In genomic region chr2:230220347-230220969, GRCh38 we compare ENCODE assay signal across 8 cellular contexts. TPM values are rescaled to one million over a fixed set of nuclear protein-coding genes. Genes with fewer than 3 reads are reported as not detected.
DNase-seq lines count a peak whose midpoint lies in the region; ATAC-seq and TF ChIP-seq lines count a peak whose summit lies in the region.

No MANE protein-coding gene starts in this region.

- no peaks in the 10 kb centered on the region for H3K9me3 ChIP-seq in SJCRH30 (replicated peaks)
- H3K9me3 ChIP-seq in esophagus squamous epithelium: no peaks in the 10 kb centered on the region
- H3K9me3 ChIP-seq in WERI-Rb-1 (ENCODE audit: severe bottlenecking): no peaks in the 10 kb centered on the region

- no peak for ATAC-seq in HG02970 (IDR thresholded peaks at IDR 0.05; ENCODE audit: low FRiP score, unreplicated experiment)

- DNase-seq in GM03348 (ENCODE audit: low spot score): peak; percentile 14
- DNase-seq in SJCRH30: no peak
- no peak for DNase-seq in esophagus squamous epithelium (lab: John Stamatoyannopoulos, UW)
- DNase-seq in NCI-H2227 treated with DMSO at 0.1 percent for 48 hours (lab: John Stamatoyannopoulos, UW): no peak
- no peak for DNase-seq in G401 (ENCODE audit: low spot score)
- DNase-seq in WERI-Rb-1: no peak

- in situ Hi-C loops in G401 (cut with HindIII; ENCODE audit: low sequenced_read_pairs): no loop called here

- WGBS in esophagus squamous epithelium, 2 donors: 100% methylated on average over 1 of the region's 1 CpG

- intact Hi-C loops in esophagus squamous epithelium (cut with DNase I): loop anchor here (10.0 kb wide), 1 partner anchor 194 kb away; the partner anchor contains the start of gene SP100

- H3K4me1 ChIP-seq in SJCRH30: no peaks in the 10 kb centered on the region
- H3K4me1 ChIP-seq in esophagus squamous epithelium: peaks cover 9 to 44% (median 11%) of the 10 kb centered on the region in 3 donors
- no peaks in the 10 kb centered on the region for H3K4me1 ChIP-seq in rectal smooth muscle tissue (ENCODE audit: control insufficient read depth, insufficient read depth, low read length)

- H3K27ac ChIP-seq in SJCRH30: no peak overlapping the region
- peak overlapping the region; percentile 80 to 91 (median 86) for H3K27ac ChIP-seq in esophagus squamous epithelium
- H3K27ac ChIP-seq in rectal smooth muscle tissue (ENCODE audit: low read depth, low read length): peak overlapping the region; percentile 79
- H3K27ac ChIP-seq in WERI-Rb-1: no peak overlapping the region

- TF ChIP-seq CTCF in esophagus squamous epithelium (IDR thresholded peaks at IDR 0.05): no peak
- no peak for TF ChIP-seq CTCF in WERI-Rb-1 (IDR thresholded peaks at IDR 0.05; ENCODE audit: low read depth, low read length)

- H3K27me3 ChIP-seq in SJCRH30 (peaks cover 8% of the 10 kb centered on the region; the same call in 1 of the 2 replicates), esophagus squamous epithelium (no peaks in the 10 kb centered on the region), rectal smooth muscle tissue (ENCODE audit: control insufficient read depth, insufficient read depth, low read length) (no peaks in the 10 kb centered on the region), WERI-Rb-1 (ENCODE audit: insufficient read depth, low read depth, severe bottlenecking) (peaks cover 67% of the 10 kb centered on the region)

- H3K4me3 ChIP-seq in SJCRH30 (peak overlapping the region; percentile 61), esophagus squamous epithelium (peak overlapping the region; percentile 57 to 80 (median 70)), rectal smooth muscle tissue (ENCODE audit: low read length) (peak overlapping the region; percentile 94), WERI-Rb-1 (ENCODE audit: low read depth, low read length) (no peak overlapping the region)

- no peaks in the 10 kb centered on the region for H3K36me3 ChIP-seq in SJCRH30
- H3K36me3 ChIP-seq in esophagus squamous epithelium: peaks cover 0 to 19% (median 0%) of the 10 kb centered on the region in 3 donors
- peaks cover 2% of the 10 kb centered on the region for H3K36me3 ChIP-seq in rectal smooth muscle tissue (ENCODE audit: control insufficient read depth, insufficient read depth, low read length)
- H3K36me3 ChIP-seq in WERI-Rb-1: no peaks in the 10 kb centered on the region

- peak overlapping the region; percentile 71 for H3K9ac ChIP-seq in rectal smooth muscle tissue (ENCODE audit: low read length)

- no peak for TF ChIP-seq POLR2A in esophagus squamous epithelium (IDR thresholded peaks at IDR 0.05)

RNA-seq across cellular contexts. Expression of gene SP110, which starts 0.7 kb away (rescaled TPM):
- total RNA-seq in SJCRH30 (2014; rRNA removed; shearing (Covaris generic)): 2.8 and 3.0 TPM in 2 replicates
- 10 to 100 TPM in 2 of 4 donors, 1 to 10 TPM in 2; 7.2 to 21.7 (median 13.1) TPM for total RNA-seq in esophagus squamous epithelium
- total RNA-seq in G401 (2014; rRNA removed; shearing (Covaris generic)): 4.3 and 11.7 TPM in 2 replicates

RNA-seq across cellular contexts. Expression of gene SP140, which starts 5.1 kb away (rescaled TPM):
- total RNA-seq in SJCRH30 (2014; rRNA removed; shearing (Covaris generic)): 0.12 and 0.25 TPM in 2 replicates
- 1 to 10 TPM in 3 of 4 donors, under 1 TPM in 1; 0.92 to 5.3 (median 2.4) TPM for total RNA-seq in esophagus squamous epithelium
- 0.41 TPM in 1 of 2 replicates, not detected in the other for total RNA-seq in G401 (2014; rRNA removed; shearing (Covaris generic))

Comparison
In these comparisons a context has a peak if more than half of its experiments do, and no peak if none do; other contexts are left out.
1. H3K27ac ChIP-seq: peak in esophagus squamous epithelium (4 of 4) and rectal smooth muscle tissue (single experiment); none in SJCRH30 (single experiment) and WERI-Rb-1 (single experiment).